ENCODE assay signal across 26 cellular contexts in genomic region chrX:69197690-69198089, GRCh38.
"Had no signal": no experiment of that assay in that cellular context is flagged by ENCODE, and none has a peak within 500 bp of the region (broad histone marks: within the 10 kb centered on the region; RNA-seq: fewer than 3 reads in every experiment).

No MANE protein-coding gene starts in this region.

- H3K9me3 Mint-ChIP-seq: activated CD4-positive, alpha-beta T cell treated with anti-CD3 and anti-CD28 coated beads, Interleukin-2, amount 10 ng/mL, durations not matched to agents 7 days and 5 days; activated CD8-positive, alpha-beta T cell treated with anti-CD3 and anti-CD28 coated beads for 36 hours; activated T-cell treated with anti-CD3 and anti-CD28 coated beads, Interleukin-2, amount 50 U/mL, for 4 hours; activated T-helper 17 cell treated with anti-CD3 and anti-CD28 coated beads, Interleukin-2, amount 50 U/mL, for 72 hours; central memory CD8-positive, alpha-beta T cell; WTC11 had no signal

- ATAC-seq: activated CD8-positive, alpha-beta T cell treated with anti-CD3 and anti-CD28 coated beads for 36 hours; activated T-cell treated with anti-CD3 and anti-CD28 coated beads, Interleukin-2, amount 50 U/mL, for 4 hours; activated T-helper 17 cell treated with anti-CD3 and anti-CD28 coated beads, Interleukin-2, amount 50 U/mL, for 72 hours; gastroesophageal sphincter; WTC11 had no signal

- H3K4me3 ChIP-seq: esophagus squamous epithelium, gastroesophageal sphincter had no signal

- H3K36me3 ChIP-seq: brain microvascular endothelial cell, esophagus squamous epithelium, gastroesophageal sphincter had no signal

- H3K4me1 ChIP-seq: esophagus squamous epithelium, gastroesophageal sphincter had no signal

- H3K4me3 Mint-ChIP-seq: activated CD4-positive, alpha-beta T cell treated with anti-CD3 and anti-CD28 coated beads, Interleukin-2, amount 10 ng/mL, durations not matched to agents 7 days and 5 days; activated CD8-positive, alpha-beta T cell treated with anti-CD3 and anti-CD28 coated beads for 36 hours; activated naive CD8-positive, alpha-beta T cell; activated T-cell treated with anti-CD3 and anti-CD28 coated beads, Interleukin-2, amount 50 U/mL, for 4 hours; activated T-helper 17 cell treated with anti-CD3 and anti-CD28 coated beads, Interleukin-2, amount 50 U/mL, for 72 hours; central memory CD8-positive, alpha-beta T cell; WTC11 had no signal

- H3K27me3 ChIP-seq: brain microvascular endothelial cell, esophagus squamous epithelium, gastroesophageal sphincter had no signal

- H3K9me3 ChIP-seq: esophagus squamous epithelium, gastroesophageal sphincter had no signal

- H3K27ac Mint-ChIP-seq: activated CD4-positive, alpha-beta T cell treated with anti-CD3 and anti-CD28 coated beads, Interleukin-2, amount 10 ng/mL, durations not matched to agents 7 days and 5 days; activated CD8-positive, alpha-beta T cell treated with anti-CD3 and anti-CD28 coated beads for 36 hours; activated naive CD8-positive, alpha-beta T cell; activated T-helper 17 cell treated with anti-CD3 and anti-CD28 coated beads, Interleukin-2, amount 50 U/mL, for 72 hours; WTC11 had no signal

- H3K36me3 Mint-ChIP-seq: activated naive CD8-positive, alpha-beta T cell; WTC11 had no signal

- DNase-seq: activated CD4-positive, alpha-beta T cell treated with anti-CD3 and anti-CD28 coated beads for 1 hour; activated CD4-positive, alpha-beta T cell treated with anti-CD3 and anti-CD28 coated beads for 4 hours; activated CD4-positive, alpha-beta T cell treated with anti-CD3 and anti-CD28 coated beads, Interleukin-2, amount 10 ng/mL, durations not matched to agents 7 days and 5 days; activated CD4-positive, alpha-beta T cell treated with anti-CD3 and anti-CD28 coated beads, Interleukin-2, amount 50 U/mL, for 4 hours; activated CD8-positive, alpha-beta memory T cell treated with anti-CD3 and anti-CD28 coated beads for 24 hours; activated CD8-positive, alpha-beta T cell treated with anti-CD3 and anti-CD28 coated beads for 36 hours; activated effector memory CD4-positive, alpha-beta T cell treated with Interleukin-2 at 50 U/mL for 16 hours; activated gamma-delta T cell treated with Interleukin-2 at 50 U/mL for 16 hours; activated naive CD4-positive, alpha-beta T cell treated with anti-CD3 and anti-CD28 coated beads, Interleukin-2, amount 50 U/mL, for 16 hours; activated naive CD4-positive, alpha-beta T cell treated with Interleukin-2 at 50 U/mL for 16 hours; activated T-cell treated with anti-CD3 and anti-CD28 coated beads, Interleukin-2, amount 50 U/mL, for 4 hours; amniotic stem cell; anterior cingulate cortex; brain microvascular endothelial cell; cortex of kidney; effector CD8-positive, alpha-beta T cell; esophagus squamous epithelium; foreskin melanocyte; head of caudate nucleus; T-helper 2 cell had no signal

- H3K4me1 Mint-ChIP-seq: activated CD4-positive, alpha-beta T cell treated with anti-CD3 and anti-CD28 coated beads, Interleukin-2, amount 10 ng/mL, durations not matched to agents 7 days and 5 days; activated T-helper 17 cell treated with anti-CD3 and anti-CD28 coated beads, Interleukin-2, amount 50 U/mL, for 72 hours; central memory CD8-positive, alpha-beta T cell; WTC11 had no signal

- H3K27me3 Mint-ChIP-seq: activated CD4-positive, alpha-beta T cell treated with anti-CD3 and anti-CD28 coated beads, Interleukin-2, amount 10 ng/mL, durations not matched to agents 7 days and 5 days; activated CD8-positive, alpha-beta T cell treated with anti-CD3 and anti-CD28 coated beads for 36 hours; activated naive CD8-positive, alpha-beta T cell; activated T-helper 17 cell treated with anti-CD3 and anti-CD28 coated beads, Interleukin-2, amount 50 U/mL, for 72 hours; central memory CD8-positive, alpha-beta T cell had no signal

- H3K27ac ChIP-seq: brain microvascular endothelial cell, epithelial cell of prostate, esophagus squamous epithelium, gastroesophageal sphincter had no signal
